ENCODE assay signal across 29 cellular contexts in the genomic region with DNA sequence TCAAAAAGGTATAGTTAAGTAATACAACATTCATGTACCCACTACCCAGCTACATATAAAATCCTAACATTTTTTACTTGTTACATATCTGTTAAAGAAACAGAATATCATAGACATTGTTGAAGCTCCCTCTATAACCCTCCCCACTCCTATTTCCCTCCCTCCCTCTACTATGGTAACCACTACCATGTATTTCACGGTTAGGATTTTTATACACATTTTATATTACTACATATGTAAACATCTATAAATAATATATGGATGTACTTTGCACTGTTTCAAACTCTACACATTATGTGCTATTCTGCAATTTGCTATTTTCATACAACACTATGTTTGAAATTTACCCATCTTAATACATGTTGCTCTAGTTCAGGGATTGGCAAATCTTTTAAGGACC.
"Had no signal": no experiment of that assay in that cellular context is flagged by ENCODE, and none has a peak within 500 bp of the region (broad histone marks: within the 10 kb centered on the region; RNA-seq: fewer than 3 reads in every experiment).

No MANE protein-coding gene starts in this region.

- H3K4me3 ChIP-seq: Peyer's patch, SJSA1 had no signal

- DNase-seq: Karpas-422, MM.1S, MV-4-11, NCI-H1092, NCI-H1105, NCI-H1417 treated with DMSO at 0.1 percent for 48 hours, NCI-H1436 treated with DMSO at 0.1 percent for 48 hours, NCI-H1694 treated with DMSO at 0.1 percent for 48 hours, NCI-H187 treated with DMSO at 0.1 percent for 48 hours, NCI-H2029, NCI-H2081, NCI-H2171 treated with DMSO at 0.1 percent for 48 hours, NCI-H2227 treated with DMSO at 0.1 percent for 48 hours, NCI-H345, NCI-H446, NCI-H510A, NCI-H524, NCI-H526, NCI-H69, NCI-H748 treated with DMSO at 0.1 percent for 48 hours, NCI-H82, Peyer's patch, Right ventricle myocardium superior, RPMI8226, SHP77 treated with DMSO at 0.1 percent for 48 hours, SK-N-SH, SW 1271 had no signal

- H3K9me3 ChIP-seq: Peyer's patch, SJSA1, SK-N-SH had no signal

- H3K27ac ChIP-seq: KMS-11, Peyer's patch, SJSA1 had no signal

- H3K36me3 ChIP-seq: Peyer's patch had no signal

- H3K4me1 ChIP-seq: Peyer's patch, SJSA1 had no signal
